ENCODE assay signal across 15 cellular contexts in genomic region chr3:187567741-187568140, GRCh38.
DNase-seq lines count a peak whose midpoint lies in the region; ATAC-seq and TF ChIP-seq lines count a peak whose summit lies in the region.
"Had no signal": no experiment of that assay in that cellular context is flagged by ENCODE, and none has a peak within 500 bp of the region (broad histone marks: within the 10 kb centered on the region; RNA-seq: fewer than 3 reads in every experiment).

No MANE protein-coding gene starts in this region.

- H3K36me3 ChIP-seq in body of pancreas (replicated peaks in 1 of 2; ENCODE audit: insufficient read depth in 1 of 2, low read depth in 2 of 2) (no peaks in the 10 kb centered on the region), left lung (no peaks in the 10 kb centered on the region), colonic mucosa (no peaks in the 10 kb centered on the region)

- ATAC-seq in body of pancreas (peak; percentile 84), left lung (peak; percentile 49)
- ATAC-seq: foreskin keratinocyte had no signal

- in situ Hi-C loops in ACHN (cut with HindIII; ENCODE audit: low pct_ligation_motif_present, low pct_unique_long_range_greater_than_20kb, low sequenced_read_pairs) = no loop called here

- H3K27ac ChIP-seq in body of pancreas (peak overlapping the region in 3 of 4 donors; percentile 28 to 70 (median 63)), left lung (no peak overlapping the region), colonic mucosa (no peak overlapping the region)
- H3K27ac ChIP-seq: foreskin keratinocyte had no signal

- WGBS in body of pancreas, 2 donors = 37 to 41% methylated on average over 2 of the region's 2 CpGs

- H3K27me3 ChIP-seq in body of pancreas (no peaks in the 10 kb centered on the region), left lung (no peaks in the 10 kb centered on the region), colonic mucosa (no peaks in the 10 kb centered on the region)

- H3K4me1 ChIP-seq in body of pancreas (no peaks in the 10 kb centered on the region), left lung (no peaks in the 10 kb centered on the region), colonic mucosa (no peaks in the 10 kb centered on the region)
- H3K4me1 ChIP-seq: foreskin keratinocyte had no signal

- no peak for TF ChIP-seq POLR2A in body of pancreas (IDR thresholded peaks at IDR 0.05)

- H3K9me3 ChIP-seq in body of pancreas (no peaks in the 10 kb centered on the region), left lung (no peaks in the 10 kb centered on the region), colonic mucosa (no peaks in the 10 kb centered on the region)

- no peak for TF ChIP-seq CTCF in body of pancreas (IDR thresholded peaks at IDR 0.05)
- TF ChIP-seq CTCF in left lung (IDR thresholded peaks at IDR 0.05) = no peak
- no peak for TF ChIP-seq CTCF in colonic mucosa (IDR thresholded peaks at IDR 0.05)

- no peak overlapping the region for H3K9ac ChIP-seq in colonic mucosa (ENCODE audit: low read depth in 2 of 2, low read length in 2 of 2)

- no peak overlapping the region for H3K4me3 ChIP-seq in body of pancreas
- no peak overlapping the region for H3K4me3 ChIP-seq in left lung
- H3K4me3 ChIP-seq in colonic mucosa = no peak overlapping the region

- intact Hi-C loops in body of pancreas (cut with DNase I) (no loop called here), left lung (cut with DNase I) (no loop called here), colonic mucosa (cut with DNase I) (no loop called here)

- DNase-seq in ACHN (peak; percentile 77), HCEC 1CT (peak; percentile 66), body of pancreas (no peak), left lung (no peak), colonic mucosa (no peak), DMS 273 treated with DMSO at 0.1 percent for 48 hours (lab: John Stamatoyannopoulos, UW) (no peak), GM19238 (ENCODE audit: insufficient read length, low spot score) (no peak), globus pallidus (ENCODE audit: low spot score) (no peak)
- DNase-seq: amygdala; CD4-positive, alpha-beta T cell; foreskin keratinocyte; KG1; NCI-H2227 treated with DMSO at 0.1 percent for 48 hours; stimulated activated CD4-positive, alpha-beta T cell treated with anti-CD3 and anti-CD28 coated beads, Interleukin-15, amount 100 ng/mL, for 24 hours; stimulated activated naive CD4-positive, alpha-beta T cell treated with Interleukin-2 at 50 U/mL for 16 hours had no signal

Comparison
In these comparisons a context has a peak if more than half of its experiments do, and no peak if none do; other contexts are left out.
1. DNase-seq: peak in ACHN (single experiment) and HCEC 1CT (single experiment); none in body of pancreas (0 of 4), left lung (0 of 2), colonic mucosa (single experiment), DMS 273 treated with DMSO at 0.1 percent for 48 hours (single experiment), GM19238 (single experiment) and globus pallidus (single experiment).
2. H3K27ac ChIP-seq: peak in body of pancreas (3 of 4); none in left lung (0 of 2) and colonic mucosa (single experiment).